Comparison of ENCODE assay signal across 8 cellular contexts in the genomic region with DNA sequence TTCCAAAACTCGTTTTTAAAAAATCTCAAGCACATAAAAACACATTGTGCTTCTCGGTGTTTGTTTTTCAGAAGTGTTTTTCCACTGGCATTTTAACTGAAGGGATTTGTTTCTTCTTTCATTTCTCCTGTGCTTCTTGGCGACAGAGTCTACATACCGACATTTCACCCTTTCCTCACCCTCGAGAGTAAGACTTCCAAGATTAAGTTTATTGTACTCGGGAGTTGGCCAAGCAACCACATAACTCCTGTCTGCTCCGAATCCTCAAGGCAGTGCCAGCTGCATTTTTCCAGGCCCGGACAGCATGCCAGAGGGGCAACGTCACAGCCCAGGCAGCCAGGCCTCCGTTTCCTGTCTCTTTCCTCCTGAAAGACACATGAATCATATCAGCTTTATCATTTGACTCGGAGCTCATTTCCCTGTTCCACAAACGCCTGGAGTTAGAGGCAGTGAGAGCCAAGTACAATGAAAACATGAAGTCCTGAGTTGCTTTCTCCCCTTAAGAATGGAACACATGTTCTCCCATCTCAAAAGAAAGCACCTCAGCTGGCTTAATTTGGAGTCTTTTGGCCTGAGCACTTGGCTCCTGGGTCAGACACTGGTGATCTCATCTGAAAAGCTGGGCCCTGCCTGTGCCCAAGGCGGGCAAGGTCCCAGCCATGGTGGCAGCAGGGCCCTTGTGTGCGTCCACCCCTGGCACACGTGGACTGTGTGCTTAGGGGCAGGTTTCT. TPM values are rescaled to one million over a fixed set of nuclear protein-coding genes. Genes with fewer than 3 reads are reported as not detected.
DNase-seq lines count a peak whose midpoint lies in the region; ATAC-seq and TF ChIP-seq lines count a peak whose summit lies in the region.
"Had no signal": no experiment of that assay in that cellular context is flagged by ENCODE, and none has a peak within 500 bp of the region (broad histone marks: within the 10 kb centered on the region; RNA-seq: fewer than 3 reads in every experiment).

No MANE protein-coding gene starts in this region.

- peak overlapping the region; percentile 53; the same call in 1 of the 2 replicates for H2AFZ ChIP-seq in PC-9

- H3K27ac ChIP-seq in PC-9 (peak overlapping the region; percentile 87), aorta (ENCODE audit: low read depth in 1 of 2, low read length in 2 of 2) (peak overlapping the region; percentile 90 to 98)

- H4K20me1 ChIP-seq in PC-9 (ENCODE audit: insufficient read depth), result no peaks in the 10 kb centered on the region

- 2 to 5% methylated on average over 15 of the region's 15 CpGs for WGBS in aorta, 2 donors

- no peak for TF ChIP-seq CTCF in PC-9 (conservative IDR thresholded peaks at IDR 0.05)

- peak; percentile 93 for ATAC-seq in aorta (ENCODE audit: low FRiP score)
- no peak for ATAC-seq in GM21381 (IDR thresholded peaks at IDR 0.05; ENCODE audit: unreplicated experiment)
- no peak for ATAC-seq in GM21619 (IDR thresholded peaks at IDR 0.05; ENCODE audit: unreplicated experiment)

- H3K27me3 ChIP-seq in PC-9 (ENCODE audit: insufficient read depth, low read depth), result no peaks in the 10 kb centered on the region
- no peaks in the 10 kb centered on the region for H3K27me3 ChIP-seq in aorta (ENCODE audit: control insufficient read depth in 1 of 2, insufficient read depth in 2 of 2, low read length in 1 of 2)

- no peaks in the 10 kb centered on the region for H3K9me2 ChIP-seq in PC-9 (ENCODE audit: insufficient read depth)

- CTCF ChIA-PET in PC-9 (lab: Charles Lee), result interaction anchor here (0.8 to 1.5 kb wide), 2 partner anchors 23 to 76 kb away, joined by 5 to 14 read pairs; a partner anchor contains a TSS

- POLR2A ChIA-PET in PC-9 (lab: Charles Lee; ENCODE audit: unreplicated experiment), result interaction anchor here (0.5 to 0.8 kb wide), 12 partner anchors 17 to 707 kb away, joined by 3 to 9 read pairs (median 6); a partner anchor contains a TSS

- H3K79me2 ChIP-seq in PC-9 (ENCODE audit: low read depth), result no peaks in the 10 kb centered on the region

- peaks cover 36% of the 10 kb centered on the region for H3F3A ChIP-seq in PC-9 (ENCODE audit: insufficient read depth, low read depth)

- H3K36me3 ChIP-seq in PC-9 (ENCODE audit: low read depth) (no peaks in the 10 kb centered on the region), aorta (ENCODE audit: control insufficient read depth in 1 of 2, insufficient read depth in 2 of 2, low read length in 1 of 2) (no peaks in the 10 kb centered on the region)

- H3K9me3 ChIP-seq in PC-9 (ENCODE audit: insufficient read depth, low read depth) (no peaks in the 10 kb centered on the region), aorta (ENCODE audit: control insufficient read depth, low read length) (no peaks in the 10 kb centered on the region)

- H3K4me1 ChIP-seq in PC-9 (replicated peaks; ENCODE audit: insufficient read depth) (peaks cover 50% of the 10 kb centered on the region), aorta (ENCODE audit: control insufficient read depth in 1 of 2, insufficient read depth in 2 of 2, low read length in 2 of 2) (no peaks in the 10 kb centered on the region)

- H3K4me3 ChIP-seq in PC-9, result peak overlapping the region; percentile 20; the same call in 1 of the 2 replicates
- H3K4me3 ChIP-seq in aorta (ENCODE audit: low read length in 2 of 2), result no peak overlapping the region

- intact Hi-C loops in PC-9 (cut with micrococcal nuclease; ENCODE audit: unreplicated experiment), result loop anchor here (1.0 to 5.0 kb wide), 5 partner anchors 22 to 165 kb away; no protein-coding TSS in a partner anchor
- intact Hi-C loops in aorta (cut with DNase I), result loop anchor here (1.0 to 5.0 kb wide), 3 partner anchors 75 to 86 kb away; a partner anchor contains a TSS

- H3K4me2 ChIP-seq in PC-9, result peak overlapping the region; percentile 59

- DNase-seq in PC-9 (peak; percentile 94), epidermal melanocyte (ENCODE audit: insufficient read length, low spot score) (peak; percentile 87), mucosa of gallbladder (ENCODE audit: low spot score) (peak; percentile 92), aorta (peak; percentile 96 to 97), NCI-H128 (lab: John Stamatoyannopoulos, UW; ENCODE audit: unreplicated experiment) (no peak)
- DNase-seq: NCI-H1092 had no signal

- BruUV-seq in PC-9 (replicated peaks; lab: Mats Ljungman, UMichigan), result TSS peak; percentile 99

RNA-seq across cellular contexts. Expression of a gene that starts 23.2 kb away (rescaled TPM):
- total RNA-seq in PC-9 (2021) (14.3 and 16.3 TPM in 2 replicates), mucosa of gallbladder (24.8 TPM), aorta (1 to 10 TPM; 7.8 to 9.1 TPM)
- 10 to 100 TPM; 11.8 to 13.6 TPM for polyA plus RNA-seq in aorta
